9 cellular contexts compared by ENCODE assay signal in the genomic region with DNA sequence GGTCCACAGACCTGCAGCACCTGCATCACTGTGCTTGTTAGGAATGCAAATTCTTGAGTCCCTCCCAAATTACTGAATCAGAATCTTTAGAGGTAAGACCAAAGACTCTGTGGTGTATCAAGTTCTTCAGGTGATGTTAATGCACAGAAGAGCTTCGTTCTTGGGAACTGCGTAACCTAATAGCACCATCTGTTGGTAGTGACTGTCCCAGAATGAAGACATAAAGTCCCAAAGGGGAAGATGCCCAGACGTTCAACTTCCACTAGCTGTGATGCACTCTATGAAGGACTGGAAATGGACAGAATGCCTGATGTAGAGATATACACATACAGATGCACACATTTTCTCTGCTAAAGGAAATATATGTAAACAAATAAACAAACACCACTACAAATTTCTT.
DNase-seq lines count a peak whose midpoint lies in the region; ATAC-seq and TF ChIP-seq lines count a peak whose summit lies in the region.
"Had no signal": no experiment of that assay in that cellular context is flagged by ENCODE, and none has a peak within 500 bp of the region (broad histone marks: within the 10 kb centered on the region; RNA-seq: fewer than 3 reads in every experiment).

No MANE protein-coding gene starts in this region.

- intact Hi-C loops in head of caudate nucleus (cut with DNase I) = no loop called here
- intact Hi-C loops in upper lobe of right lung (cut with DNase I) = no loop called here

- peak; percentile 21 for TF ChIP-seq CTCF in upper lobe of right lung (IDR thresholded peaks at IDR 0.05)

- no peaks in the 10 kb centered on the region for H3K9me3 ChIP-seq in SJCRH30 (replicated peaks)
- H3K9me3 ChIP-seq in upper lobe of right lung = no peaks in the 10 kb centered on the region
- H3K9me3 ChIP-seq: neutrophil had no signal

- H3K27me3 ChIP-seq in SJCRH30 (no peaks in the 10 kb centered on the region), upper lobe of right lung (no peaks in the 10 kb centered on the region)
- H3K27me3 ChIP-seq: neutrophil had no signal

- H3K4me1 ChIP-seq in SJCRH30 (peaks cover 13% of the 10 kb centered on the region), upper lobe of right lung (no peaks in the 10 kb centered on the region)

- no peak overlapping the region for H3K4me3 ChIP-seq in SJCRH30
- H3K4me3 ChIP-seq in upper lobe of right lung = no peak overlapping the region

- no peaks in the 10 kb centered on the region for H3K36me3 ChIP-seq in SJCRH30
- H3K36me3 ChIP-seq in upper lobe of right lung = no peaks in the 10 kb centered on the region
- H3K36me3 ChIP-seq: neutrophil had no signal

- H3K27ac ChIP-seq in SJCRH30 (no peak overlapping the region), upper lobe of right lung (no peak overlapping the region)
- H3K27ac ChIP-seq: neutrophil had no signal

- ATAC-seq in GM21381 (IDR thresholded peaks at IDR 0.05; ENCODE audit: unreplicated experiment) (peak; percentile 62), HG03575 (IDR thresholded peaks at IDR 0.05; ENCODE audit: extremely low read depth, insufficient number of reproducible peaks, low FRiP score, unreplicated experiment) (peak; percentile 51), upper lobe of right lung (no peak)

- DNase-seq in DMS153 treated with DMSO at 0.1 percent for 48 hours (lab: John Stamatoyannopoulos, UW; ENCODE audit: unreplicated experiment) (peak; percentile 26), SJCRH30 (peak; percentile 20 to 66), head of caudate nucleus (peak in 23 of 42 donors; percentile 4 to 71 (median 34)), upper lobe of right lung (no peak), NCI-H187 (lab: John Stamatoyannopoulos, UW) (no peak), GM19238 (ENCODE audit: insufficient read length, low spot score) (no peak)

Comparison
In these comparisons a context has a peak if more than half of its experiments do, and no peak if none do; other contexts are left out.
1. DNase-seq: peak in DMS153 treated with DMSO at 0.1 percent for 48 hours (single experiment), SJCRH30 (2 of 2) and head of caudate nucleus (23 of 42); none in upper lobe of right lung (single experiment), NCI-H187 (0 of 2) and GM19238 (single experiment).